In the genomic region with DNA sequence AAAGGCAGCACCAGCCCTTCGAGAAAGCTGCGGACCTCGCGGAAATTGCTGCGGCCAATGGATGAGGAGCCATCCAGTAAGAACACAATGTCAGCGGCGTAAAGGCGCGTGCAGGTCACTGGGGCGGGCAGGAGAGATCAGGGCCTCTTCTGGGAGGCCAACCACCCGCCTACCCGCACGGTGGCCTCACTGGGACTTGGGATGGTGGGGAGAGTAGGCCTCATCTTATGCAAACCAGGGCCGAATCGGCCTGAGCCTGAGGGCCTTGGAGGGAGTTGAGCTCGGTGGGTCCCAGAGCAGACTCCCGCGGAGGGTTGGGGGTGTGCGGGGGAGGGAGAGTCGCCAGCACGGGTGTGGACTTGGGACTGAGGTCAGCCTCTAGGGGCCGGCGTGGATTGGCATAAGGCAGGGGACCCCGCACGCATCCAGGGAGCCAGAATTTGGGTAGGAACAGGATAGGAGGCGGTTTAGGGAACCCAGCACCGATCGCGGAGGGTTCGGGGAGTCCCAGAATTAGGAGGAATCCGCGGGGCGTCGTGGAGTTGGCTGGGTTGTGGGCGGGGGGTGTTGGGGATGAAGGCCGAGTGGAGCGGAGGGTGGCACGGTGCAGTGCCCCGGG, we compare ENCODE assay signal across 9 cellular contexts. TPM values are rescaled to one million over a fixed set of nuclear protein-coding genes. Genes with fewer than 3 reads are reported as not detected.
A peak's percentile ranks its signal among the peaks of the same experiment; 100 is the strongest.
DNase-seq lines count a peak whose midpoint lies in the region; ATAC-seq and TF ChIP-seq lines count a peak whose summit lies in the region.
"Had no signal": no experiment of that assay in that cellular context is flagged by ENCODE, and none has a peak within 500 bp of the region (broad histone marks: within the 10 kb centered on the region; RNA-seq: fewer than 3 reads in every experiment).

No MANE protein-coding gene starts in this region.

- peak; percentile 28 for DNase-seq in AG08396 (ENCODE audit: low spot score)
- DNase-seq in NT2/D1 (ENCODE audit: low read depth, low spot score): no peak
- DNase-seq in esophagus squamous epithelium (lab: John Stamatoyannopoulos, UW): no peak
- no peak for DNase-seq in neuronal stem cell (ENCODE audit: low spot score)
- DNase-seq in effector CD8-positive, alpha-beta T cell (lab: John Stamatoyannopoulos, UW): no peak
- DNase-seq: activated gamma-delta T cell had no signal

- H3K4me1 ChIP-seq in NT2/D1 (ENCODE audit: insufficient read depth, insufficient read length): peaks cover 55% of the 10 kb centered on the region
- H3K4me1 ChIP-seq in esophagus squamous epithelium: peaks cover 45 to 84% (median 56%) of the 10 kb centered on the region in 3 donors
- peaks cover 0 to 11% of the 10 kb centered on the region in 2 donors for H3K4me1 ChIP-seq in neuronal stem cell (ENCODE audit: control insufficient read depth in 2 of 2, insufficient read depth in 1 of 2, low read depth in 1 of 2, low read length in 2 of 2)

- H3K4ac ChIP-seq in neuronal stem cell (ENCODE audit: low read length): peak overlapping the region; percentile 71

- TF ChIP-seq POLR2A in esophagus squamous epithelium (IDR thresholded peaks at IDR 0.05): no peak

- peak overlapping the region; percentile 35 for H4K91ac ChIP-seq in neuronal stem cell (ENCODE audit: low read depth, low read length, poor library complexity)

- peaks cover 76% of the 10 kb centered on the region for H3K36me3 ChIP-seq in NT2/D1 (ENCODE audit: insufficient read depth, insufficient read length, low read length)
- peaks cover 0 to 41% (median under 1%) of the 10 kb centered on the region in 3 donors for H3K36me3 ChIP-seq in esophagus squamous epithelium
- H3K36me3 ChIP-seq in neuronal stem cell (replicated peaks in 1 of 2; ENCODE audit: control insufficient read depth in 2 of 2, insufficient read depth in 2 of 2, low read length in 2 of 2): peaks cover 22 to 29% of the 10 kb centered on the region in 2 donors

- WGBS in esophagus squamous epithelium, 2 donors: 17 to 21% methylated on average over 9 to 17 of the region's 39 CpGs
- no CpG with 5 or more reads among the region's 39 CpGs for WGBS in neuronal stem cell (ENCODE audit: extremely low coverage in 2 of 2, insufficient read length in 2 of 2, insufficient replicate concordance in 1 of 2), 2 donors

- H4K8ac ChIP-seq in neuronal stem cell (ENCODE audit: low read depth, low read length): no peak overlapping the region

- H3K9ac ChIP-seq in NT2/D1 (ENCODE audit: insufficient read length, low read depth) (peak overlapping the region; percentile 59), neuronal stem cell (ENCODE audit: low read depth, low read length, poor library complexity) (peak overlapping the region; percentile 51)

- intact Hi-C loops in esophagus squamous epithelium (cut with DNase I): no loop called here

- no peak overlapping the region for H2AFZ ChIP-seq in neuronal stem cell (ENCODE audit: low read length)

- H2BK15ac ChIP-seq in neuronal stem cell (ENCODE audit: low read length): peak overlapping the region; percentile 51

- H3K79me1 ChIP-seq in neuronal stem cell (ENCODE audit: low read depth, low read length): no peaks in the 10 kb centered on the region

- H2BK120ac ChIP-seq in neuronal stem cell (ENCODE audit: low read depth, low read length): no peak overlapping the region

- H3K27ac ChIP-seq in esophagus squamous epithelium (peak overlapping the region; percentile 82 to 90 (median 89)), neuronal stem cell (replicated peaks; ENCODE audit: low read length) (no peak overlapping the region)

- H2AK5ac ChIP-seq in neuronal stem cell (ENCODE audit: low read depth, low read length): peak overlapping the region; percentile 78

- TF ChIP-seq CTCF in esophagus squamous epithelium (IDR thresholded peaks at IDR 0.05): no peak

- H3K14ac ChIP-seq in neuronal stem cell (ENCODE audit: low read length): peak overlapping the region; percentile 77

- H2BK12ac ChIP-seq in neuronal stem cell (ENCODE audit: low read length): no peak overlapping the region

- H3K9me3 ChIP-seq in NT2/D1 (ENCODE audit: insufficient read depth, low read length): no peaks in the 10 kb centered on the region
- H3K9me3 ChIP-seq in esophagus squamous epithelium: no peaks in the 10 kb centered on the region
- no peaks in the 10 kb centered on the region for H3K9me3 ChIP-seq in neuronal stem cell (replicated peaks in 1 of 2; ENCODE audit: control insufficient read depth in 2 of 2, insufficient read depth in 1 of 2, low read depth in 1 of 2, low read length in 2 of 2)

- H3K4me3 ChIP-seq in NT2/D1 (ENCODE audit: insufficient read length, low read depth) (no peak overlapping the region), esophagus squamous epithelium (peak overlapping the region; percentile 40 to 68 (median 56)), neuronal stem cell (ENCODE audit: low read length in 2 of 2) (no peak overlapping the region)

- H3K23ac ChIP-seq in neuronal stem cell (ENCODE audit: low read depth, low read length, poor library complexity): peak overlapping the region; percentile 86

- no peak for ATAC-seq in HG02884 (IDR thresholded peaks at IDR 0.05; ENCODE audit: unreplicated experiment)
- no peak for ATAC-seq in HG02763 (IDR thresholded peaks at IDR 0.05; ENCODE audit: unreplicated experiment)
- ATAC-seq in GM18907 (IDR thresholded peaks at IDR 0.05; ENCODE audit: unreplicated experiment): no peak

- peak overlapping the region; percentile 88 for H3K18ac ChIP-seq in neuronal stem cell (ENCODE audit: low read length)

- H3K4me2 ChIP-seq in neuronal stem cell (ENCODE audit: insufficient read depth, low read length, poor library complexity, severe bottlenecking): peak overlapping the region; percentile 26

- no peaks in the 10 kb centered on the region for H3K27me3 ChIP-seq in NT2/D1 (ENCODE audit: insufficient read depth, insufficient read length)
- H3K27me3 ChIP-seq in esophagus squamous epithelium: peaks cover 0 to 28% (median 0%) of the 10 kb centered on the region in 4 donors
- H3K27me3 ChIP-seq in neuronal stem cell (ENCODE audit: control insufficient read depth in 3 of 3, insufficient read depth in 3 of 3, low read depth in 1 of 3, low read length in 3 of 3): no peaks in the 10 kb centered on the region

- H2BK5ac ChIP-seq in neuronal stem cell (ENCODE audit: low read length): no peak overlapping the region

RNA-seq across cellular contexts. Expression of a gene that starts 0.6 kb away (rescaled TPM):
- total RNA-seq in esophagus squamous epithelium: 100 to 1,000 TPM in 1 of 4 donors, 10 to 100 TPM in 3; 52.8 to 125 (median 69.0) TPM
- 8.2 TPM for polyA plus RNA-seq in neuronal stem cell (2013, experiment 1 of 2)
- polyA plus RNA-seq in neuronal stem cell (2013, experiment 2 of 2): 7.8 TPM

RNA-seq across cellular contexts. Expression of a gene that starts 14.9 kb away (rescaled TPM):
- total RNA-seq in esophagus squamous epithelium: 100 to 1,000 TPM; 213 to 471 (median 356) TPM
- polyA plus RNA-seq in neuronal stem cell (2013, experiment 1 of 2): 137 TPM
- 134 TPM for polyA plus RNA-seq in neuronal stem cell (2013, experiment 2 of 2)

RNA-seq across cellular contexts. Expression of a gene that starts 27.0 kb away (rescaled TPM):
- not detected for total RNA-seq in esophagus squamous epithelium
- 0.15 TPM for polyA plus RNA-seq in neuronal stem cell (2013, experiment 1 of 2)
- not detected for polyA plus RNA-seq in neuronal stem cell (2013, experiment 2 of 2)

RNA-seq across cellular contexts. Expression of a gene that starts 31.0 kb away (rescaled TPM):
- total RNA-seq in esophagus squamous epithelium: 1 to 10 TPM; 2.6 to 5.3 (median 3.4) TPM
- polyA plus RNA-seq in neuronal stem cell (2013, experiment 1 of 2): 0.13 TPM
- 0.10 TPM for polyA plus RNA-seq in neuronal stem cell (2013, experiment 2 of 2)

RNA-seq across cellular contexts. Expression of a gene that starts 37.9 kb away (rescaled TPM):
- total RNA-seq in esophagus squamous epithelium: 10 to 100 TPM in 1 of 4 donors, 1 to 10 TPM in 3; 6.7 to 10.2 (median 8.0) TPM
- polyA plus RNA-seq in neuronal stem cell (2013, experiment 1 of 2): 9.2 TPM
- polyA plus RNA-seq in neuronal stem cell (2013, experiment 2 of 2): 8.9 TPM

Comparison
In these comparisons a context has a peak if more than half of its experiments do, and no peak if none do; other contexts are left out.
1. H3K4me3 ChIP-seq: peak in esophagus squamous epithelium (4 of 4); none in NT2/D1 (single experiment) and neuronal stem cell (0 of 2).